ENCODE assay signal across 28 cellular contexts in genomic region chr3:195699860-195700259, GRCh38. TPM values are rescaled to one million over a fixed set of nuclear protein-coding genes. Genes with fewer than 3 reads are reported as not detected.
DNase-seq lines count a peak whose midpoint lies in the region; ATAC-seq and TF ChIP-seq lines count a peak whose summit lies in the region.
"Had no signal": no experiment of that assay in that cellular context is flagged by ENCODE, and none has a peak within 500 bp of the region (broad histone marks: within the 10 kb centered on the region; RNA-seq: fewer than 3 reads in every experiment).

No MANE protein-coding gene starts in this region.

- H3K4me3 ChIP-seq in cardiac muscle cell (no peak overlapping the region), Panc1 (ENCODE audit: low read depth in 2 of 2, low read length in 2 of 2) (no peak overlapping the region), BE2C (ENCODE audit: low read depth, low read length) (no peak overlapping the region)
- H3K4me3 ChIP-seq: A549, smooth muscle cell, thyroid gland, vagina had no signal

- CTCF ChIA-PET in Panc1 (lab: Charles Lee) (no interaction called here), RWPE1 (lab: Yijun Ruan, JAX) (no interaction called here)

- POLR2A ChIA-PET in Panc1 (lab: Charles Lee): no interaction called here
- POLR2A ChIA-PET in RWPE1 (lab: Yijun Ruan, JAX; ENCODE audit: low non-redundant PET): no interaction called here

- no peak overlapping the region for H3K27ac Mint-ChIP-seq in stimulated activated memory B cell treated with anti-CD40 and anti-IgM and Interleukin-4, amounts not matched to agents 10 μg/mL and 1 μg/mL and 100 μg/mL, for 72 hours
- H3K27ac Mint-ChIP-seq: activated B cell treated with CpG ODN at 0.5 μM for 24 hours; activated CD4-positive, alpha-beta T cell treated with anti-CD3 and anti-CD28 coated beads, Interleukin-2, amount 10 ng/mL, durations not matched to agents 7 days and 5 days; activated naive CD4-positive, alpha-beta T cell treated with anti-CD3 and anti-CD28 coated beads for 36 hours had no signal

- H3K9me3 Mint-ChIP-seq in stimulated activated memory B cell treated with anti-CD40 and anti-IgM and Interleukin-4, amounts not matched to agents 10 μg/mL and 1 μg/mL and 100 μg/mL, for 72 hours: no peaks in the 10 kb centered on the region
- H3K9me3 Mint-ChIP-seq: activated B cell treated with CpG ODN at 0.5 μM for 24 hours; activated CD4-positive, alpha-beta T cell treated with anti-CD3 and anti-CD28 coated beads, Interleukin-2, amount 10 ng/mL, durations not matched to agents 7 days and 5 days; activated naive CD4-positive, alpha-beta T cell treated with anti-CD3 and anti-CD28 coated beads for 36 hours; activated T-cell treated with anti-CD3 and anti-CD28 coated beads, Interleukin-2, amount 50 U/mL, for 4 hours; CD8-positive, alpha-beta memory T cell had no signal

- H3K36me3 Mint-ChIP-seq in stimulated activated memory B cell treated with anti-CD40 and anti-IgM and Interleukin-4, amounts not matched to agents 10 μg/mL and 1 μg/mL and 100 μg/mL, for 72 hours: peaks cover 32% of the 10 kb centered on the region

- in situ Hi-C loops in Panc1 (cut with HindIII; ENCODE audit: low pct_unique_long_range_greater_than_20kb, low sequenced_read_pairs): no loop called here

- ATAC-seq in Right ventricle myocardium superior (ENCODE audit: poor library complexity) (no peak), Panc1 (0 out of 2 replicates have a peak, but pooled peaks have one; percentile 49), esophagus mucosa (peak; percentile 12), HG03571 (IDR thresholded peaks at IDR 0.05; ENCODE audit: unreplicated experiment) (no peak)
- ATAC-seq in stimulated activated memory B cell treated with anti-CD40 and anti-IgM and Interleukin-4, amounts not matched to agents 10 μg/mL and 1 μg/mL and 100 μg/mL, for 72 hours: peak; percentile 4
- ATAC-seq: A549; activated T-cell treated with anti-CD3 and anti-CD28 coated beads, Interleukin-2, amount 50 U/mL, for 4 hours had no signal

- BruUV-seq in Panc1 (replicated peaks; lab: Mats Ljungman, UMichigan): no TSS peak

- no peak for TF ChIP-seq CTCF in cardiac muscle cell (IDR thresholded peaks at IDR 0.05; ENCODE audit: low read depth, low read length)
- no peak for TF ChIP-seq CTCF in Panc1 (IDR thresholded peaks at IDR 0.05)
- no peak for TF ChIP-seq CTCF in BE2C (IDR thresholded peaks at IDR 0.05; ENCODE audit: low read depth, low read length)
- no peak for TF ChIP-seq CTCF in RWPE1 (conservative IDR thresholded peaks at IDR 0.05; ENCODE audit: low read depth)

- H3K27me3 Mint-ChIP-seq in stimulated activated memory B cell treated with anti-CD40 and anti-IgM and Interleukin-4, amounts not matched to agents 10 μg/mL and 1 μg/mL and 100 μg/mL, for 72 hours: no peaks in the 10 kb centered on the region
- H3K27me3 Mint-ChIP-seq: activated B cell treated with CpG ODN at 0.5 μM for 24 hours; activated CD4-positive, alpha-beta T cell treated with anti-CD3 and anti-CD28 coated beads, Interleukin-2, amount 10 ng/mL, durations not matched to agents 7 days and 5 days; CD8-positive, alpha-beta memory T cell had no signal

- H3K27me3 ChIP-seq in cardiac muscle cell: no peaks in the 10 kb centered on the region
- H3K27me3 ChIP-seq in Panc1 (ENCODE audit: control insufficient read depth, insufficient read depth, low read length): no peaks in the 10 kb centered on the region
- no peaks in the 10 kb centered on the region for H3K27me3 ChIP-seq in BE2C
- H3K27me3 ChIP-seq: brain microvascular endothelial cell, thyroid gland, vagina had no signal

- H3K4me3 Mint-ChIP-seq in stimulated activated memory B cell treated with anti-CD40 and anti-IgM and Interleukin-4, amounts not matched to agents 10 μg/mL and 1 μg/mL and 100 μg/mL, for 72 hours: no peak overlapping the region
- H3K4me3 Mint-ChIP-seq: activated B cell treated with CpG ODN at 0.5 μM for 24 hours; activated CD4-positive, alpha-beta T cell treated with anti-CD3 and anti-CD28 coated beads, Interleukin-2, amount 10 ng/mL, durations not matched to agents 7 days and 5 days; activated naive CD4-positive, alpha-beta T cell treated with anti-CD3 and anti-CD28 coated beads for 36 hours; activated T-cell treated with anti-CD3 and anti-CD28 coated beads, Interleukin-2, amount 50 U/mL, for 4 hours; CD8-positive, alpha-beta memory T cell had no signal

- peaks cover 6% of the 10 kb centered on the region for H3K4me1 Mint-ChIP-seq in stimulated activated memory B cell treated with anti-CD40 and anti-IgM and Interleukin-4, amounts not matched to agents 10 μg/mL and 1 μg/mL and 100 μg/mL, for 72 hours
- H3K4me1 Mint-ChIP-seq: activated CD4-positive, alpha-beta T cell treated with anti-CD3 and anti-CD28 coated beads, Interleukin-2, amount 10 ng/mL, durations not matched to agents 7 days and 5 days had no signal

- H3K4me1 ChIP-seq in cardiac muscle cell (ENCODE audit: low read depth) (no peaks in the 10 kb centered on the region), Panc1 (ENCODE audit: control insufficient read depth, insufficient read depth, low read length) (no peaks in the 10 kb centered on the region), BE2C (no peaks in the 10 kb centered on the region)
- H3K4me1 ChIP-seq: thyroid gland had no signal

- H3K36me3 ChIP-seq in cardiac muscle cell: no peaks in the 10 kb centered on the region
- H3K36me3 ChIP-seq in Panc1 (ENCODE audit: control insufficient read depth, insufficient read depth, low read length): no peaks in the 10 kb centered on the region
- peaks cover 5% of the 10 kb centered on the region; the same call in 1 of the 2 replicates for H3K36me3 ChIP-seq in BE2C
- H3K36me3 ChIP-seq: brain microvascular endothelial cell had no signal

- H3K27ac ChIP-seq in cardiac muscle cell (peak overlapping the region; percentile 7), Panc1 (ENCODE audit: low read length) (no peak overlapping the region), RWPE1 (no peak overlapping the region)
- H3K27ac ChIP-seq: brain microvascular endothelial cell, thyroid gland, vagina had no signal

- DNase-seq in cardiac muscle cell (ENCODE audit: low read depth in 1 of 2, low spot score in 1 of 2): no peak
- DNase-seq in Right ventricle myocardium superior: no peak
- no peak for DNase-seq in Panc1 (ENCODE audit: low read depth, low spot score)
- no peak for DNase-seq in BE2C
- DNase-seq in RWPE1 (ENCODE audit: low spot score): no peak
- DNase-seq: activated B cell treated with CpG ODN at 0.5 μM for 24 hours; activated CD4-positive, alpha-beta T cell treated with anti-CD3 and anti-CD28 coated beads, Interleukin-2, amount 10 ng/mL, durations not matched to agents 7 days and 5 days; activated naive CD4-positive, alpha-beta T cell treated with anti-CD3 and anti-CD28 coated beads for 36 hours; activated T-cell treated with anti-CD3 and anti-CD28 coated beads, Interleukin-2, amount 50 U/mL, for 4 hours; brain microvascular endothelial cell; CD8-positive, alpha-beta memory T cell; DMS 273 treated with DMSO at 0.1 percent for 48 hours; hippocampal formation; Kasumi-1; left cardiac atrium; mesenchymal stem cell; NCI-H146; NCI-H446 treated with DMSO at 0.1 percent for 48 hours; NCI-H82; SK-N-SH; stimulated activated CD4-positive, alpha-beta T cell treated with anti-CD3 and anti-CD28 coated beads, Interleukin-2, amount 100 ng/mL, for 24 hours; thyroid gland had no signal

- H3K9me3 ChIP-seq in cardiac muscle cell (ENCODE audit: low read depth): no peaks in the 10 kb centered on the region
- no peaks in the 10 kb centered on the region for H3K9me3 ChIP-seq in Panc1 (ENCODE audit: control insufficient read depth, insufficient read depth, low read depth, low read length)
- no peaks in the 10 kb centered on the region for H3K9me3 ChIP-seq in BE2C
- H3K9me3 ChIP-seq: A549, SK-N-SH, thyroid gland, vagina had no signal

- intact Hi-C loops in Right ventricle myocardium superior (cut with DNase I): no loop called here
- intact Hi-C loops in Panc1 (cut with micrococcal nuclease; ENCODE audit: unreplicated experiment): no loop called here

RNA-seq across cellular contexts. Expression of gene MUC20, which starts 20.9 kb away (rescaled TPM):
- 5.5 and 8.7 TPM in 2 replicates for total RNA-seq in cardiac muscle cell
- polyA plus RNA-seq in cardiac muscle cell: 5.5 and 7.8 TPM in 2 replicates
- total RNA-seq in Right ventricle myocardium superior: 5.4 TPM
- total RNA-seq in Panc1 (2021; ENCODE audit: unreplicated experiment): not detected
- polyA plus RNA-seq in Panc1 (2012; ENCODE audit: insufficient read length): not detected
- total RNA-seq in esophagus mucosa: 34.9 TPM
- polyA plus RNA-seq in BE2C (2012; ENCODE audit: insufficient read depth, insufficient read length, low read depth): not detected
- polyA plus RNA-seq: CD8-positive, alpha-beta memory T cell had no signal

Comparison
In these comparisons a context has a peak if more than half of its experiments do, and no peak if none do; other contexts are left out.
1. ATAC-seq: peak in Panc1 (single experiment), esophagus mucosa (single experiment) and stimulated activated memory B cell treated with anti-CD40 and anti-IgM and Interleukin-4, amounts not matched to agents 10 μg/mL and 1 μg/mL and 100 μg/mL, for 72 hours (single experiment); none in Right ventricle myocardium superior (single experiment) and HG03571 (single experiment).